25 cellular contexts compared by ENCODE assay signal in genomic region chr5:173577817-173578216, GRCh38.
"Had no signal": no experiment of that assay in that cellular context is flagged by ENCODE, and none has a peak within 500 bp of the region (broad histone marks: within the 10 kb centered on the region; RNA-seq: fewer than 3 reads in every experiment).

No MANE protein-coding gene starts in this region.

- H3K27ac Mint-ChIP-seq: dendritic cell treated with granulocyte-macrophage colony-stimulating factor and Interleukin-4, amounts not matched to agents 40 ng/mL and 50 ng/mL, for 4 days; effector memory CD8-positive, alpha-beta T cell; endodermal cell had no signal

- H3K4me3 Mint-ChIP-seq: dendritic cell treated with granulocyte-macrophage colony-stimulating factor and Interleukin-4, amounts not matched to agents 40 ng/mL and 50 ng/mL, for 4 days; effector memory CD8-positive, alpha-beta T cell; endodermal cell had no signal

- ATAC-seq: effector memory CD8-positive, alpha-beta T cell; esophagus mucosa; foreskin keratinocyte; gastrocnemius medialis; gastroesophageal sphincter; heart left ventricle; heart right ventricle had no signal

- H3K27ac ChIP-seq: colonic mucosa, coronary artery, dorsolateral prefrontal cortex, epithelial cell of prostate, esophagus muscularis mucosa, esophagus squamous epithelium, foreskin keratinocyte, gastrocnemius medialis, gastroesophageal sphincter, heart left ventricle, heart right ventricle had no signal

- H3K9me3 ChIP-seq: colonic mucosa had no signal

- DNase-seq: colonic mucosa; cortex of kidney; dermis blood vessel endothelial cell; dorsolateral prefrontal cortex; effector CD4-positive, alpha-beta T cell; effector CD8-positive, alpha-beta T cell; effector memory CD4-positive, alpha-beta T cell; effector memory CD8-positive, alpha-beta T cell; erythroblast; esophagus squamous epithelium; foreskin fibroblast; foreskin keratinocyte; foreskin melanocyte; gastrocnemius medialis; glutamatergic neuron; head of caudate nucleus; heart left ventricle; heart right ventricle had no signal

- H3K4me1 ChIP-seq: colonic mucosa, foreskin keratinocyte had no signal

- H3K36me3 ChIP-seq: colonic mucosa, esophagus muscularis mucosa, esophagus squamous epithelium, gastrocnemius medialis, gastroesophageal sphincter, heart left ventricle, heart right ventricle had no signal

- H3K27me3 ChIP-seq: colonic mucosa, dorsolateral prefrontal cortex, esophagus muscularis mucosa, gastrocnemius medialis, gastroesophageal sphincter had no signal

- H3K4me1 Mint-ChIP-seq: endodermal cell had no signal

- H3K4me3 ChIP-seq: colonic mucosa, coronary artery, dorsolateral prefrontal cortex, esophagus muscularis mucosa, esophagus squamous epithelium, gastrocnemius medialis, gastroesophageal sphincter, heart left ventricle, heart right ventricle had no signal
